Comparison of ENCODE assay signal across 13 cellular contexts in the genomic region with DNA sequence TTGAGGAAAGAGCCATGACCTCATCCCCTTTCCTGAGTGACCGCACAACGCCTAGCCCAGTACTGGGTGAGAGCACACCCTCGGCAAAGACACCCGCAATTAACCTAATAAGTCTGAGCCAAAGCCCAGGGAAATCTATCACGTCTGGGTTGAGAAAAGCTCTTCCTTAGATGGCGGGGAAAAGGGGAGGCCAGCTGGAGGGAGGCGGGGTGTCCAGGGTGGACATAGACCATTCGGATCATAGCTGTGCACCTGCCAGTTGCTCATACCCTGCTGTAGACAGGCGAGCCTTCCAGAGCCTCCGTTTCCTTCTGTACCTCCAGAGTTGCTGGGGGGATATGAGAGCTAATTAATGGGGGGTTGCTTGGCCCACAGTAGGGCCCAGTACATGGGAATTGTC.
DNase-seq lines count a peak whose midpoint lies in the region; ATAC-seq, FAIRE-seq and TF ChIP-seq lines count a peak whose summit lies in the region.
"Had no signal": no experiment of that assay in that cellular context is flagged by ENCODE, and none has a peak within 500 bp of the region (broad histone marks: within the 10 kb centered on the region; RNA-seq: fewer than 3 reads in every experiment).

No MANE protein-coding gene starts in this region.

- no peaks in the 10 kb centered on the region for H4K20me1 ChIP-seq in H9 (ENCODE audit: control insufficient read depth, insufficient read depth, insufficient read length)

- peaks cover 0 to 26% (median 4%) of the 10 kb centered on the region in 3 experiments; a peak in 4 of 7 replicates for H3K36me3 Mint-ChIP-seq in H9 (ENCODE audit: insufficient read depth in 1 of 3, low read depth in 3 of 3)

- H3K4me3 ChIP-seq in right cardiac atrium (ENCODE audit: low read length) (no peak overlapping the region), prostate gland (no peak overlapping the region), small intestine (ENCODE audit: low read depth in 1 of 2, low read length in 2 of 2) (no peak overlapping the region)
- H3K4me3 ChIP-seq: SJCRH30 had no signal

- H3K4me1 ChIP-seq in H9 (ENCODE audit: insufficient read depth, low read length) = no peaks in the 10 kb centered on the region
- peaks cover 13% of the 10 kb centered on the region for H3K4me1 ChIP-seq in right cardiac atrium (ENCODE audit: control insufficient read depth, insufficient read depth, low read length)
- peaks cover 5% of the 10 kb centered on the region for H3K4me1 ChIP-seq in prostate gland (replicated peaks)
- no peaks in the 10 kb centered on the region for H3K4me1 ChIP-seq in small intestine (ENCODE audit: control insufficient read depth in 2 of 2, insufficient read depth in 1 of 2, low read depth in 1 of 2, low read length in 1 of 2)

- H3K9me3 Mint-ChIP-seq in H9 = no peaks in the 10 kb centered on the region
- H3K9me3 Mint-ChIP-seq: activated naive CD4-positive, alpha-beta T cell treated with anti-CD3 and anti-CD28 coated beads, Interleukin-2, amount 10 ng/mL, durations not matched to agents 7 days and 5 days had no signal

- no peak overlapping the region for H3T11ph ChIP-seq in H9 (ENCODE audit: low read length)

- no peak overlapping the region for H3K4me2 ChIP-seq in H9 (ENCODE audit: insufficient read depth, insufficient read length, low read length)

- no peaks in the 10 kb centered on the region for H3K27me3 ChIP-seq in H9 (ENCODE audit: insufficient read depth, low read length)
- no peaks in the 10 kb centered on the region for H3K27me3 ChIP-seq in right cardiac atrium (ENCODE audit: control insufficient read depth, insufficient read depth)
- no peaks in the 10 kb centered on the region for H3K27me3 ChIP-seq in prostate gland (replicated peaks; ENCODE audit: insufficient read depth)
- H3K27me3 ChIP-seq in small intestine (ENCODE audit: control insufficient read depth in 2 of 2, insufficient read depth in 2 of 2, low read length in 2 of 2) = no peaks in the 10 kb centered on the region
- H3K27me3 ChIP-seq: SJCRH30 had no signal

- no peaks in the 10 kb centered on the region for H3K27me3 Mint-ChIP-seq in H9 (ENCODE audit: low read depth)
- H3K27me3 Mint-ChIP-seq: activated naive CD4-positive, alpha-beta T cell treated with anti-CD3 and anti-CD28 coated beads, Interleukin-2, amount 10 ng/mL, durations not matched to agents 7 days and 5 days had no signal

- no CpG with 5 or more reads among the region's 10 CpGs for WGBS in H9 (ENCODE audit: extremely low coverage, insufficient read length, low lambda C conversion rate)
- WGBS in right cardiac atrium = 76% methylated on average over 10 of the region's 10 CpGs
- 73% methylated on average over 10 of the region's 10 CpGs for WGBS in prostate gland
- WGBS in small intestine, 3 donors = 88 to 96% (median 92%) methylated on average over 10 of the region's 10 CpGs

- no peak for TF ChIP-seq POLR2A in prostate gland (IDR thresholded peaks at IDR 0.05)

- no peak overlapping the region for H3K56ac ChIP-seq in H9 (ENCODE audit: insufficient read length, low read depth, low read length)

- no peak overlapping the region; a peak in 1 of 7 replicates for H3K27ac Mint-ChIP-seq in H9
- H3K27ac Mint-ChIP-seq: activated naive CD4-positive, alpha-beta T cell treated with anti-CD3 and anti-CD28 coated beads, Interleukin-2, amount 10 ng/mL, durations not matched to agents 7 days and 5 days had no signal

- peaks cover 7 to 22% of the 10 kb centered on the region in 2 experiments for H3K4me1 Mint-ChIP-seq in H9
- H3K4me1 Mint-ChIP-seq: activated naive CD4-positive, alpha-beta T cell treated with anti-CD3 and anti-CD28 coated beads, Interleukin-2, amount 10 ng/mL, durations not matched to agents 7 days and 5 days had no signal

- peak overlapping the region; percentile 85 for H2AK5ac ChIP-seq in H9 (ENCODE audit: insufficient read length, low read length)

- H2BK20ac ChIP-seq in H9 (ENCODE audit: low read depth, low read length, poor library complexity, severe bottlenecking) = no peak overlapping the region

- no peak overlapping the region for H2BK120ac ChIP-seq in H9 (ENCODE audit: low read depth, low read length, poor library complexity, severe bottlenecking)

- no peak overlapping the region for H4K91ac ChIP-seq in H9 (ENCODE audit: insufficient read length, low read depth, low read length)

- H3K23ac ChIP-seq in H9 (ENCODE audit: insufficient read length, low read depth, low read length) = no peak overlapping the region

- H3K9me3 ChIP-seq in H9 (ENCODE audit: control insufficient read depth, low read depth, low read length) (no peaks in the 10 kb centered on the region), right cardiac atrium (ENCODE audit: control insufficient read depth, low read length) (no peaks in the 10 kb centered on the region), prostate gland (no peaks in the 10 kb centered on the region), small intestine (ENCODE audit: control insufficient read depth, low read depth) (no peaks in the 10 kb centered on the region)
- H3K9me3 ChIP-seq: SJCRH30 had no signal

- no peak for FAIRE-seq in small intestine (lab: Jason Lieb, UNC)
- FAIRE-seq: TTC549 had no signal

- H2BK15ac ChIP-seq in H9 (ENCODE audit: low read depth, low read length) = no peak overlapping the region

- H3K36me3 ChIP-seq in prostate gland = no peaks in the 10 kb centered on the region
- peaks cover 5 to 25% of the 10 kb centered on the region in 2 donors for H3K36me3 ChIP-seq in small intestine (ENCODE audit: control insufficient read depth in 2 of 2, insufficient read depth in 2 of 2, low read length in 2 of 2)
- H3K36me3 ChIP-seq: SJCRH30 had no signal

- intact Hi-C loops in right cardiac atrium (cut with DNase I) (no loop called here), prostate gland (cut with DNase I) (no loop called here)

- no peak overlapping the region for H2BK5ac ChIP-seq in H9 (ENCODE audit: insufficient read length, low read length)

- H4K8ac ChIP-seq in H9 (replicated peaks; ENCODE audit: insufficient read length, low read depth, low read length) = no peak overlapping the region

- no peaks in the 10 kb centered on the region for H3K79me2 ChIP-seq in H9 (ENCODE audit: insufficient read depth, low read length)

- H3K14ac ChIP-seq in H9 (ENCODE audit: insufficient read depth, low read length) = peak overlapping the region; percentile 76; the same call in 1 of the 2 replicates

- no peak overlapping the region for H3K4me3 Mint-ChIP-seq in H9
- H3K4me3 Mint-ChIP-seq: activated naive CD4-positive, alpha-beta T cell treated with anti-CD3 and anti-CD28 coated beads, Interleukin-2, amount 10 ng/mL, durations not matched to agents 7 days and 5 days had no signal

- TF ChIP-seq CTCF in H9 (conservative IDR thresholded peaks at IDR 0.05) (no peak), prostate gland (IDR thresholded peaks at IDR 0.05) (no peak)

- no peaks in the 10 kb centered on the region for H3K23me2 ChIP-seq in H9 (ENCODE audit: insufficient read length, low read depth, low read length, poor library complexity, severe bottlenecking)

- DNase-seq in H9 = no peak
- DNase-seq in caudate nucleus (lab: John Stamatoyannopoulos, UW) = peak in 1 of 61 donors; percentile 41
- peak in 2 of 3 donors; percentile 29 to 34 for DNase-seq in right cardiac atrium
- no peak for DNase-seq in prostate gland (ENCODE audit: low spot score)
- no peak for DNase-seq in DMS53 treated with DMSO at 0.1 percent for 48 hours (lab: John Stamatoyannopoulos, UW; ENCODE audit: unreplicated experiment)
- DNase-seq in small intestine = no peak
- DNase-seq in stimulated activated CD8-positive, alpha-beta memory T cell treated with anti-CD3 and anti-CD28 coated beads, Interleukin-4, amount 100 ng/mL, for 48 hours = no peak
- DNase-seq: activated naive CD4-positive, alpha-beta T cell treated with anti-CD3 and anti-CD28 coated beads, Interleukin-2, amount 10 ng/mL, durations not matched to agents 7 days and 5 days; Kasumi-1; NCI-H2029 treated with DMSO at 0.1 percent for 48 hours had no signal

- H3K4ac ChIP-seq in H9 (ENCODE audit: low read depth, low read length) = peak overlapping the region; percentile 41

- no peak overlapping the region for H2BK12ac ChIP-seq in H9 (ENCODE audit: insufficient read length, low read depth, low read length)

- H4K5ac ChIP-seq in H9 (ENCODE audit: insufficient read length, low read depth, low read length) = no peak overlapping the region

- H3K27ac ChIP-seq in H9 (ENCODE audit: insufficient read length, low read depth, low read length) (no peak overlapping the region), caudate nucleus (ENCODE audit: low read depth, low read length) (peak overlapping the region; percentile 90), right cardiac atrium (ENCODE audit: low read length) (peak overlapping the region; percentile 65), prostate gland (peak overlapping the region; percentile 43 to 58), small intestine (ENCODE audit: low read depth in 1 of 2, low read length in 1 of 2) (peak overlapping the region in 1 of 2 donors; percentile 68)
- H3K27ac ChIP-seq: SJCRH30 had no signal

- peak; percentile 4 to 12 for ATAC-seq in right cardiac atrium
- ATAC-seq in HG02642 (IDR thresholded peaks at IDR 0.05; ENCODE audit: poor library complexity, unreplicated experiment) = no peak

- H2AFZ ChIP-seq in H9 (ENCODE audit: low read length) = no peak overlapping the region

- peak overlapping the region; percentile 73 for H3K18ac ChIP-seq in H9 (ENCODE audit: insufficient read length, low read depth, low read length)

- no peaks in the 10 kb centered on the region for H3K79me1 ChIP-seq in H9 (ENCODE audit: insufficient read depth, low read depth, low read length, poor library complexity, severe bottlenecking)

- H3K9ac ChIP-seq in H9 (ENCODE audit: extremely low read depth, insufficient read length, low read length) = no peak overlapping the region

Comparison
In these comparisons a context has a peak if more than half of its experiments do, and no peak if none do; other contexts are left out.
1. DNase-seq: peak in right cardiac atrium (2 of 3); none in H9 (single experiment), prostate gland (single experiment), DMS53 treated with DMSO at 0.1 percent for 48 hours (single experiment), small intestine (single experiment) and stimulated activated CD8-positive, alpha-beta memory T cell treated with anti-CD3 and anti-CD28 coated beads, Interleukin-4, amount 100 ng/mL, for 48 hours (single experiment).